1 cellular context compared by ENCODE assay signal in the genomic region with DNA sequence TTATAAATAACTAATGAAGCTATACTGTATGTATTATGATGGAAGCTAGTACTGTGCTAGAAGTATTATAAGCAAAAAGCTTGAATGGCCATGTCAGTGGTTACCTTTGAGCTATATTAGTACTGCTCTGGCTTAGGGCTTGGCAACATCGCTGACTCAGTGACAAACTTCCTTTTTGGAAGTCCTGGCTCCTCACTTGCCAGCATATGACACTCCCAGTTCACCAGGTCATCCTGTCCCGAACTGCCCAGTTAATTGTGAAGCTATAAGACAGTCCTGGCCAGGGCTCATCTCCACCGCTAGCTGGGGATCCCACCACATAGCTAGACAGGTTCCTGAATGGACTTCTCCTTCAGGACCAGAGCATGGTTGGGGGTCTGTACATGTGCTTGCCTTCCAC.
A peak's percentile ranks its signal among the peaks of the same experiment; 100 is the strongest.
TF ChIP-seq lines count a peak whose summit lies in the region.

No MANE protein-coding gene starts in this region.

TF ChIP-seq in K562, 482 proteins besides CTCF, POLR2A, EP300 and RAD21:
- TF ChIP-seq, protein P1, sequence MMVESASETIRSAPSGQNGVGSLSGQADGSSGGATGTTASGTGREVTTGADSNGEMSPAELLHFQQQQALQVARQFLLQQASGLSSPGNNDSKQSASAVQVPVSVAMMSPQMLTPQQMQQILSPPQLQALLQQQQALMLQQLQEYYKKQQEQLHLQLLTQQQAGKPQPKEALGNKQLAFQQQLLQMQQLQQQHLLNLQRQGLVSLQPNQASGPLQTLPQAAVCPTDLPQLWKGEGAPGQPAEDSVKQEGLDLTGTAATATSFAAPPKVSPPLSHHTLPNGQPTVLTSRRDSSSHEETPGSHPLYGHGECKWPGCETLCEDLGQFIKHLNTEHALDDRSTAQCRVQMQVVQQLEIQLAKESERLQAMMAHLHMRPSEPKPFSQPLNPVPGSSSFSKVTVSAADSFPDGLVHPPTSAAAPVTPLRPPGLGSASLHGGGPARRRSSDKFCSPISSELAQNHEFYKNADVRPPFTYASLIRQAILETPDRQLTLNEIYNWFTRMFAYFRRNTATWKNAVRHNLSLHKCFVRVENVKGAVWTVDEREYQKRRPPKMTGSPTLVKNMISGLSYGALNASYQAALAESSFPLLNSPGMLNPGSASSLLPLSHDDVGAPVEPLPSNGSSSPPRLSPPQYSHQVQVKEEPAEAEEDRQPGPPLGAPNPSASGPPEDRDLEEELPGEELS (CRISPR knock-in tag; IDR thresholded peaks at IDR 0.05; ENCODE audit: borderline replicate concordance): no peak
- peak; percentile 34; the same call in 1 of the 2 replicates for TF ChIP-seq ZNF316 (IDR thresholded peaks at IDR 0.05)
- TF ChIP-seq, protein P2, sequence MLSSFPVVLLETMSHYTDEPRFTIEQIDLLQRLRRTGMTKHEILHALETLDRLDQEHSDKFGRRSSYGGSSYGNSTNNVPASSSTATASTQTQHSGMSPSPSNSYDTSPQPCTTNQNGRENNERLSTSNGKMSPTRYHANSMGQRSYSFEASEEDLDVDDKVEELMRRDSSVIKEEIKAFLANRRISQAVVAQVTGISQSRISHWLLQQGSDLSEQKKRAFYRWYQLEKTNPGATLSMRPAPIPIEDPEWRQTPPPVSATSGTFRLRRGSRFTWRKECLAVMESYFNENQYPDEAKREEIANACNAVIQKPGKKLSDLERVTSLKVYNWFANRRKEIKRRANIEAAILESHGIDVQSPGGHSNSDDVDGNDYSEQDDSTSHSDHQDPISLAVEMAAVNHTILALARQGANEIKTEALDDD (IDR thresholded peaks at IDR 0.05): 0 out of 2 replicates have a peak, but pooled peaks have one; percentile 16
